In the genomic region with DNA sequence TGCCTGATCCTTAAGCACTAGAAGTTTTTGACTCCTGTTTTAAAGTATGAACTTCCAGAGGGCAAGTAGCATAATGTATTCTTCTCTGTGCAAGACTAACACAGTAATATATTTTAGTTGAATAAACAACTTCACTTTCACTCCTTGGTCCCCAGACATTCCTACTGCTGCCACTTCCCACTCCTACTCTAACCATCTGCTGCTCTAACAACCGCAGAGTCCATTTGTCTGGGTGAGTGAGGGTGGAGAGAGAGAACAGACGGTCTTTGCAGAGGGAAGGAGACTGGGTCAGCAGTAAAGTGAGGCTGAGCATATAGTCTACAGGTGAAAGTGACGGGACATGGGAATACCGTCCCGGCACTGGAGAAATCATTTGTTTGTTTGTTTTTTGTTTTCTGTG, we compare ENCODE assay signal across 24 cellular contexts.
DNase-seq lines count a peak whose midpoint lies in the region; ATAC-seq lines count a peak whose summit lies in the region.
"Had no signal": no experiment of that assay in that cellular context is flagged by ENCODE, and none has a peak within 500 bp of the region (broad histone marks: within the 10 kb centered on the region; RNA-seq: fewer than 3 reads in every experiment).

No MANE protein-coding gene starts in this region.

- no peak for ATAC-seq in GM21390 (IDR thresholded peaks at IDR 0.05; ENCODE audit: unreplicated experiment)
- ATAC-seq: activated T-cell treated with anti-CD3 and anti-CD28 coated beads, Interleukin-2, amount 50 U/mL, for 72 hours; mucosa of descending colon had no signal

- DNase-seq in NCI-H187 treated with DMSO at 0.1 percent for 48 hours (lab: John Stamatoyannopoulos, UW) (peak; percentile 22), NCI-H187 (lab: John Stamatoyannopoulos, UW) (no peak), G401 (ENCODE audit: low spot score) (peak; percentile 56), NCI-H69 (lab: John Stamatoyannopoulos, UW) (peak; percentile 74), middle frontal gyrus (ENCODE audit: extremely low spot score, low spot score) (peak; percentile 67), epidermal melanocyte (ENCODE audit: insufficient read length, low spot score) (no peak)
- DNase-seq: activated B cell treated with CpG ODN at 0.5 μM for 24 hours; activated CD4-positive, alpha-beta T cell treated with anti-CD3 and anti-CD28 coated beads, Interleukin-2, amount 50 U/mL, for 4 hours; activated naive CD4-positive, alpha-beta T cell; activated T-cell treated with anti-CD3 and anti-CD28 coated beads, Interleukin-2, amount 50 U/mL, for 72 hours; BE2C; brain microvascular endothelial cell; CD8-positive, alpha-beta memory T cell; DND-41; effector CD4-positive, alpha-beta T cell; H9; IMR-90; kidney glomerular epithelial cell; mucosa of descending colon; SIG-M5; stimulated activated CD4-positive, alpha-beta T cell treated with anti-CD3 and anti-CD28 coated beads, Interleukin-1b, Interleukin-23, amount 100 ng/mL, for 48 hours; stimulated activated CD8-positive, alpha-beta memory T cell treated with anti-CD3 and anti-CD28 coated beads, Interleukin-4, amount 100 ng/mL, for 48 hours; stomach had no signal

- in situ Hi-C loops in G401 (cut with HindIII; ENCODE audit: low sequenced_read_pairs) = no loop called here

Comparison
In these comparisons a context has a peak if more than half of its experiments do, and no peak if none do; other contexts are left out.
1. DNase-seq: peak in NCI-H187 treated with DMSO at 0.1 percent for 48 hours (single experiment), G401 (single experiment), NCI-H69 (single experiment) and middle frontal gyrus (single experiment); none in NCI-H187 (0 of 2) and epidermal melanocyte (single experiment).